ENCODE assay signal across 1 cellular context in the genomic region with DNA sequence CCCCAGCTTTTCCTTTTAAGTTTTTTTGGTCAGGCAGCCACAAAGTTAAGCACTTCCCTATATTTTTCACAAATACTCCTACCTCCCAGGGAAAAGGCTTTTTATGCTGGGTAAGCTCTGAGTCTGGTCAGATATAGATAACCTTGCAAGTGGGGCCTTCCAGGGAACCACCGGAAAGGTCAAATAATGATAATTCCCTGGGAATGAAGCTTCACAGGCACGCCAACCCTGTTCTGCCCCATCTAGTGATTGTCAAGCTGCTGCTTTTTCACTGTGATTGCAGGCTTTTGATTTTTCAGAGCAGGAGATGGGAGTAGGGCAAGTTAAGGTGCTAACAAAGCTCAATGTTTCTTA.
TF ChIP-seq lines count a peak whose summit lies in the region.

No MANE protein-coding gene starts in this region.

TF ChIP-seq in HepG2, 621 proteins besides CTCF, POLR2A, EP300 and RAD21 (continued from another document):
- TF ChIP-seq, protein P1, sequence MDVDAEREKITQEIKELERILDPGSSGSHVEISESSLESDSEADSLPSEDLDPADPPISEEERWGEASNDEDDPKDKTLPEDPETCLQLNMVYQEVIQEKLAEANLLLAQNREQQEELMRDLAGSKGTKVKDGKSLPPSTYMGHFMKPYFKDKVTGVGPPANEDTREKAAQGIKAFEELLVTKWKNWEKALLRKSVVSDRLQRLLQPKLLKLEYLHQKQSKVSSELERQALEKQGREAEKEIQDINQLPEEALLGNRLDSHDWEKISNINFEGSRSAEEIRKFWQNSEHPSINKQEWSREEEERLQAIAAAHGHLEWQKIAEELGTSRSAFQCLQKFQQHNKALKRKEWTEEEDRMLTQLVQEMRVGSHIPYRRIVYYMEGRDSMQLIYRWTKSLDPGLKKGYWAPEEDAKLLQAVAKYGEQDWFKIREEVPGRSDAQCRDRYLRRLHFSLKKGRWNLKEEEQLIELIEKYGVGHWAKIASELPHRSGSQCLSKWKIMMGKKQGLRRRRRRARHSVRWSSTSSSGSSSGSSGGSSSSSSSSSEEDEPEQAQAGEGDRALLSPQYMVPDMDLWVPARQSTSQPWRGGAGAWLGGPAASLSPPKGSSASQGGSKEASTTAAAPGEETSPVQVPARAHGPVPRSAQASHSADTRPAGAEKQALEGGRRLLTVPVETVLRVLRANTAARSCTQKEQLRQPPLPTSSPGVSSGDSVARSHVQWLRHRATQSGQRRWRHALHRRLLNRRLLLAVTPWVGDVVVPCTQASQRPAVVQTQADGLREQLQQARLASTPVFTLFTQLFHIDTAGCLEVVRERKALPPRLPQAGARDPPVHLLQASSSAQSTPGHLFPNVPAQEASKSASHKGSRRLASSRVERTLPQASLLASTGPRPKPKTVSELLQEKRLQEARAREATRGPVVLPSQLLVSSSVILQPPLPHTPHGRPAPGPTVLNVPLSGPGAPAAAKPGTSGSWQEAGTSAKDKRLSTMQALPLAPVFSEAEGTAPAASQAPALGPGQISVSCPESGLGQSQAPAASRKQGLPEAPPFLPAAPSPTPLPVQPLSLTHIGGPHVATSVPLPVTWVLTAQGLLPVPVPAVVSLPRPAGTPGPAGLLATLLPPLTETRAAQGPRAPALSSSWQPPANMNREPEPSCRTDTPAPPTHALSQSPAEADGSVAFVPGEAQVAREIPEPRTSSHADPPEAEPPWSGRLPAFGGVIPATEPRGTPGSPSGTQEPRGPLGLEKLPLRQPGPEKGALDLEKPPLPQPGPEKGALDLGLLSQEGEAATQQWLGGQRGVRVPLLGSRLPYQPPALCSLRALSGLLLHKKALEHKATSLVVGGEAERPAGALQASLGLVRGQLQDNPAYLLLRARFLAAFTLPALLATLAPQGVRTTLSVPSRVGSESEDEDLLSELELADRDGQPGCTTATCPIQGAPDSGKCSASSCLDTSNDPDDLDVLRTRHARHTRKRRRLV (CRISPR knock-in tag; IDR thresholded peaks at IDR 0.05), result no peak
- no peak for TF ChIP-seq PCBP2 (optimal IDR thresholded peaks at IDR 0.05; ENCODE audit: low read depth, low read length, poor library complexity, severe bottlenecking)
- TF ChIP-seq BRCA1 (CRISPR knock-in tag; IDR thresholded peaks at IDR 0.05), result no peak
TF ChIP-seq in HepG2: peak in this region for 0.
